Comparison of ENCODE assay signal across 8 cellular contexts in genomic region chr11:66126064-66126463, GRCh38. TPM values are rescaled to one million over a fixed set of nuclear protein-coding genes. Genes with fewer than 3 reads are reported as not detected.
DNase-seq lines count a peak whose midpoint lies in the region; ATAC-seq and TF ChIP-seq lines count a peak whose summit lies in the region.

No MANE protein-coding gene starts in this region.

- no peak for DNase-seq in CD4-positive, alpha-beta T cell
- DNase-seq in HFFc6 = no peak
- peak in 1 of 2 donors; percentile 39 for DNase-seq in activated naive CD4-positive, alpha-beta T cell treated with anti-CD3 and anti-CD28 coated beads, Interleukin-2, amount 50 U/mL, for 72 hours (ENCODE audit: low spot score in 2 of 2)
- no peak for DNase-seq in mucosa of descending colon
- DNase-seq in Caco-2 = no peak
- no peak for DNase-seq in GM19240 (ENCODE audit: insufficient read length, low spot score)

- POLR2A ChIA-PET in CD4-positive, alpha-beta T cell (lab: Charles Lee) = interaction anchor here (0.8 to 2.5 kb wide), 11 partner anchors 8 to 137 kb away, joined by 3 to 30 read pairs (median 6); partner anchors contain the start of genes PACS1 and SF3B2
- POLR2A ChIA-PET in Caco-2 (lab: Charles Lee) = interaction anchor here (0.6 kb wide), 1 partner anchor 50 kb away, joined by 4 read pairs; no protein-coding TSS in a partner anchor

- H3K27ac Mint-ChIP-seq in CD4-positive, alpha-beta T cell = peak overlapping the region; percentile 95
- H3K27ac Mint-ChIP-seq in HFFc6 (peak overlapping the region; percentile 90), Caco-2 (ENCODE audit: unreplicated experiment) (no peak overlapping the region)
- peak overlapping the region; percentile 92 to 94 for H3K27ac Mint-ChIP-seq in activated naive CD4-positive, alpha-beta T cell treated with anti-CD3 and anti-CD28 coated beads, Interleukin-2, amount 50 U/mL, for 72 hours

- no peaks in the 10 kb centered on the region for H3K27me3 ChIP-seq in CD4-positive, alpha-beta T cell (ENCODE audit: control insufficient read depth, insufficient read depth, low read length)
- H3K27me3 ChIP-seq in Caco-2 (replicated peaks; ENCODE audit: control insufficient read depth, insufficient read depth, low read length) = no peaks in the 10 kb centered on the region

- H3K36me3 Mint-ChIP-seq in CD4-positive, alpha-beta T cell (ENCODE audit: low read depth) = no peaks in the 10 kb centered on the region
- H3K36me3 Mint-ChIP-seq in HFFc6 (ENCODE audit: low read depth) (peaks cover 21% of the 10 kb centered on the region), Caco-2 (ENCODE audit: insufficient read depth, unreplicated experiment) (peaks cover 4% of the 10 kb centered on the region)
- no peaks in the 10 kb centered on the region for H3K36me3 Mint-ChIP-seq in activated naive CD4-positive, alpha-beta T cell treated with anti-CD3 and anti-CD28 coated beads, Interleukin-2, amount 50 U/mL, for 72 hours

- no TSS peak for BruUV-seq in Caco-2 (replicated peaks; lab: Mats Ljungman, UMichigan)

- peaks cover 82% of the 10 kb centered on the region for H3K4me1 Mint-ChIP-seq in CD4-positive, alpha-beta T cell (ENCODE audit: low read depth)
- H3K4me1 Mint-ChIP-seq in HFFc6 (ENCODE audit: low read depth) = peaks cover 73% of the 10 kb centered on the region
- H3K4me1 Mint-ChIP-seq in Caco-2 (ENCODE audit: low read depth, unreplicated experiment) = peaks cover 45% of the 10 kb centered on the region

- H3K27me3 Mint-ChIP-seq in CD4-positive, alpha-beta T cell = no peaks in the 10 kb centered on the region
- H3K27me3 Mint-ChIP-seq in HFFc6 (ENCODE audit: insufficient read depth) = no peaks in the 10 kb centered on the region
- H3K27me3 Mint-ChIP-seq in Caco-2 (ENCODE audit: insufficient read depth, unreplicated experiment) = no peaks in the 10 kb centered on the region

- no peaks in the 10 kb centered on the region for H3K9me3 ChIP-seq in CD4-positive, alpha-beta T cell (ENCODE audit: control insufficient read depth, low read length)
- H3K9me3 ChIP-seq in mucosa of descending colon = no peaks in the 10 kb centered on the region
- no peaks in the 10 kb centered on the region for H3K9me3 ChIP-seq in Caco-2

- peak overlapping the region; percentile 82 for H3K4me3 Mint-ChIP-seq in CD4-positive, alpha-beta T cell
- H3K4me3 Mint-ChIP-seq in HFFc6 (no peak overlapping the region; the same call in 1 of the 2 replicates), Caco-2 (ENCODE audit: unreplicated experiment) (no peak overlapping the region)

- H3K27ac ChIP-seq in CD4-positive, alpha-beta T cell (ENCODE audit: low read depth, low read length) = peak overlapping the region; percentile 69

- H3K36me3 ChIP-seq in mucosa of descending colon (ENCODE audit: low read depth) (no peaks in the 10 kb centered on the region), Caco-2 (ENCODE audit: control insufficient read depth, insufficient read depth, low read length) (no peaks in the 10 kb centered on the region)

- H3K4me3 ChIP-seq in mucosa of descending colon (no peak overlapping the region), Caco-2 (ENCODE audit: low read depth, low read length) (no peak overlapping the region)

- no peaks in the 10 kb centered on the region for H3K9me3 Mint-ChIP-seq in CD4-positive, alpha-beta T cell
- H3K9me3 Mint-ChIP-seq in HFFc6 (no peaks in the 10 kb centered on the region), Caco-2 (ENCODE audit: unreplicated experiment) (no peaks in the 10 kb centered on the region)
- no peaks in the 10 kb centered on the region for H3K9me3 Mint-ChIP-seq in activated naive CD4-positive, alpha-beta T cell treated with anti-CD3 and anti-CD28 coated beads, Interleukin-2, amount 50 U/mL, for 72 hours

- CTCF ChIA-PET in CD4-positive, alpha-beta T cell (lab: Charles Lee) = interaction anchor here (0.7 to 3.8 kb wide), 13 partner anchors 8 to 60 kb away, joined by 3 to 27 read pairs (median 6); no protein-coding TSS in a partner anchor
- CTCF ChIA-PET in Caco-2 (lab: Charles Lee) = interaction anchor here (0.8 kb wide), 1 partner anchor 9 kb away, joined by 3 read pairs; no protein-coding TSS in a partner anchor

- TF ChIP-seq CTCF in CD4-positive, alpha-beta T cell (IDR thresholded peaks at IDR 0.05) = no peak
- TF ChIP-seq CTCF in HFFc6 (IDR thresholded peaks at IDR 0.05) (no peak), mucosa of descending colon (IDR thresholded peaks at IDR 0.05) (no peak), Caco-2 (IDR thresholded peaks at IDR 0.05; ENCODE audit: insufficient read depth in 1 of 2, low read depth in 1 of 2, low read length in 1 of 2, severe bottlenecking in 1 of 2, unreplicated experiment in 1 of 2) (no peak)

- H3K4me1 ChIP-seq in mucosa of descending colon (ENCODE audit: low read depth) = peaks cover 12% of the 10 kb centered on the region
- H3K4me1 ChIP-seq in Caco-2 = peaks cover 28% of the 10 kb centered on the region; the same call in 1 of the 2 replicates

- no peak for ATAC-seq in CD4-positive, alpha-beta T cell (ENCODE audit: poor library complexity)
- ATAC-seq in activated naive CD4-positive, alpha-beta T cell treated with anti-CD3 and anti-CD28 coated beads, Interleukin-2, amount 50 U/mL, for 72 hours = peak; percentile 75 to 80
- peak; percentile 78 for ATAC-seq in mucosa of descending colon
- ATAC-seq in GM21367 (IDR thresholded peaks at IDR 0.05; ENCODE audit: unreplicated experiment) = no peak
- no peak for ATAC-seq in HG03039 (IDR thresholded peaks at IDR 0.05; ENCODE audit: unreplicated experiment)

- intact Hi-C loops in CD4-positive, alpha-beta T cell (cut with DNase I, micrococcal nuclease) = loop anchor here in 1 of 2 experiments (1.0 to 2.0 kb wide), 4 partner anchors 11 to 57 kb away; no protein-coding TSS in a partner anchor
- intact Hi-C loops in mucosa of descending colon (cut with DNase I, micrococcal nuclease) = no loop called here
- intact Hi-C loops in Caco-2 (cut with micrococcal nuclease; ENCODE audit: unreplicated experiment) = no loop called here

RNA-seq across cellular contexts. Expression of gene PACS1, which starts 56.0 kb away (rescaled TPM):
- 100 to 1,000 TPM; 179 to 183 TPM for total RNA-seq in CD4-positive, alpha-beta T cell
- 100 to 1,000 TPM in 2 of 6 experiments, 10 to 100 TPM in 4; 82.8 to 114 (median 91.8) TPM for total RNA-seq in HFFc6 (2021; fragmentation: NEBNext Ultra II Directional; extraction: Animal tissue kit (Norgen Biotek cat#: 25700))
- total RNA-seq in activated naive CD4-positive, alpha-beta T cell treated with anti-CD3 and anti-CD28 coated beads, Interleukin-2, amount 50 U/mL, for 72 hours = 100 to 1,000 TPM; 124 TPM
- total RNA-seq in mucosa of descending colon = 10 to 100 TPM; 14.4 to 44.9 (median 18.9) TPM
- 82.2 and 95.2 TPM in 2 replicates for total RNA-seq in Caco-2 (2022)

Comparison
In these comparisons a context has a peak if more than half of its experiments do, and no peak if none do; other contexts are left out.
1. ATAC-seq: peak in activated naive CD4-positive, alpha-beta T cell treated with anti-CD3 and anti-CD28 coated beads, Interleukin-2, amount 50 U/mL, for 72 hours (2 of 2) and mucosa of descending colon (single experiment); none in CD4-positive, alpha-beta T cell (single experiment), GM21367 (single experiment) and HG03039 (single experiment).